In genomic region chr5:170483701-170484458, GRCh38 we compare ENCODE assay signal across 14 cellular contexts. TPM values are rescaled to one million over a fixed set of nuclear protein-coding genes. Genes with fewer than 3 reads are reported as not detected.
DNase-seq lines count a peak whose midpoint lies in the region; ATAC-seq, FAIRE-seq and TF ChIP-seq lines count a peak whose summit lies in the region.
"Had no signal": no experiment of that assay in that cellular context is flagged by ENCODE, and none has a peak within 500 bp of the region (broad histone marks: within the 10 kb centered on the region; RNA-seq: fewer than 3 reads in every experiment).

No MANE protein-coding gene starts in this region.

- TF ChIP-seq CTCF in AG10803 (conservative IDR thresholded peaks at IDR 0.05; ENCODE audit: low read length) (no peak), fibroblast of pulmonary artery (IDR thresholded peaks at IDR 0.05; ENCODE audit: low read length, missing control alignments) (no peak), tibial artery (IDR thresholded peaks at IDR 0.05) (no peak), mucosa of descending colon (IDR thresholded peaks at IDR 0.05) (no peak)

- no peaks in the 10 kb centered on the region for H3K36me3 ChIP-seq in tibial artery
- no peaks in the 10 kb centered on the region for H3K36me3 ChIP-seq in mucosa of descending colon (ENCODE audit: low read depth)

- FAIRE-seq in RCC 7860 (lab: Jason Lieb, UNC), result peak; percentile 77

- H3K4me1 ChIP-seq in tibial artery (no peaks in the 10 kb centered on the region), mucosa of descending colon (ENCODE audit: low read depth) (no peaks in the 10 kb centered on the region)

- H3K4me3 ChIP-seq in AG10803 (ENCODE audit: low read length), result no peak overlapping the region
- no peak overlapping the region for H3K4me3 ChIP-seq in fibroblast of pulmonary artery (replicated peaks; ENCODE audit: low read depth, low read length)
- H3K4me3 ChIP-seq in tibial artery, result no peak overlapping the region
- no peak overlapping the region for H3K4me3 ChIP-seq in mucosa of descending colon

- ATAC-seq in GM19023 (IDR thresholded peaks at IDR 0.05; ENCODE audit: unreplicated experiment), result no peak
- no peak for ATAC-seq in mucosa of descending colon
- ATAC-seq: left ventricle myocardium superior had no signal

- no peaks in the 10 kb centered on the region for H3K27me3 ChIP-seq in tibial artery

- intact Hi-C loops in tibial artery (cut with DNase I; ENCODE audit: low total_unique reads), result no loop called here
- intact Hi-C loops in mucosa of descending colon (cut with DNase I, micrococcal nuclease), result no loop called here

- H3K27ac ChIP-seq in tibial artery, result no peak overlapping the region
- H3K27ac ChIP-seq: KMS-11 had no signal

- DNase-seq in AG10803 (ENCODE audit: low read depth) (peak; percentile 6), EL (peak; percentile 48), RCC 7860 (ENCODE audit: low spot score) (peak; percentile 86), fibroblast of pulmonary artery (ENCODE audit: low read depth) (peak; percentile 22), tibial artery (no peak), mucosa of descending colon (no peak), putamen (ENCODE audit: low spot score) (no peak)
- DNase-seq: activated CD4-positive, alpha-beta T cell treated with anti-CD3 and anti-CD28 coated beads, Interleukin-2, amount 10 ng/mL, durations not matched to agents 7 days and 5 days; left ventricle myocardium superior; retina; Right ventricle myocardium superior had no signal

- H3K9me3 ChIP-seq in tibial artery (no peaks in the 10 kb centered on the region), mucosa of descending colon (no peaks in the 10 kb centered on the region)

RNA-seq across cellular contexts. Expression of gene KCNIP1, which starts 19.9 kb away (rescaled TPM):
- total RNA-seq in mucosa of descending colon, result under 1 TPM in 1 of 3 donors, not detected in 2; 0.79 TPM
- total RNA-seq: activated CD4-positive, alpha-beta T cell treated with anti-CD3 and anti-CD28 coated beads, Interleukin-2, amount 10 ng/mL, durations not matched to agents 7 days and 5 days; fibroblast of lung; Right ventricle myocardium superior had no signal

Comparison
In these comparisons a context has a peak if more than half of its experiments do, and no peak if none do; other contexts are left out.
1. DNase-seq: peak in AG10803 (single experiment), EL (single experiment), RCC 7860 (single experiment) and fibroblast of pulmonary artery (single experiment); none in tibial artery (0 of 2), mucosa of descending colon (0 of 3) and putamen (single experiment).